In genomic region chr7:127550247-127550646, GRCh38 we compare ENCODE assay signal across 21 cellular contexts. TPM values are rescaled to one million over a fixed set of nuclear protein-coding genes. Genes with fewer than 3 reads are reported as not detected.
DNase-seq lines count a peak whose midpoint lies in the region; ATAC-seq and TF ChIP-seq lines count a peak whose summit lies in the region.
"Had no signal": no experiment of that assay in that cellular context is flagged by ENCODE, and none has a peak within 500 bp of the region (broad histone marks: within the 10 kb centered on the region; RNA-seq: fewer than 3 reads in every experiment).

No MANE protein-coding gene starts in this region.

- no peaks in the 10 kb centered on the region for H3K4me1 Mint-ChIP-seq in GM23338
- H3K4me1 Mint-ChIP-seq: activated CD4-positive, alpha-beta T cell treated with anti-CD3 and anti-CD28 coated beads for 36 hours; central memory CD8-positive, alpha-beta T cell; stimulated activated effector memory CD8-positive, alpha-beta T cell treated with anti-CD3 and anti-CD28 coated beads, Interleukin-12 subunit alpha, Interleukin-12 subunit beta, amount 100 ng/mL, for 72 hours had no signal

- CTCF ChIA-PET in AG04449 (lab: Yijun Ruan, JAX) (no interaction called here), Panc1 (lab: Charles Lee) (no interaction called here)

- no peak overlapping the region for H3K4me3 Mint-ChIP-seq in GM23338
- H3K4me3 Mint-ChIP-seq: activated CD4-positive, alpha-beta T cell treated with anti-CD3 and anti-CD28 coated beads for 36 hours; activated naive CD8-positive, alpha-beta T cell; central memory CD8-positive, alpha-beta T cell; stimulated activated effector memory CD8-positive, alpha-beta T cell treated with anti-CD3 and anti-CD28 coated beads, Interleukin-12 subunit alpha, Interleukin-12 subunit beta, amount 100 ng/mL, for 72 hours had no signal

- no peaks in the 10 kb centered on the region for H3K9me2 ChIP-seq in GM23338 (ENCODE audit: insufficient read depth)

- TF ChIP-seq POLR2A in thyroid gland (IDR thresholded peaks at IDR 0.05), result no peak

- TF ChIP-seq CTCF in AG04449 (IDR thresholded peaks at IDR 0.05; ENCODE audit: insufficient read depth, low read length, missing control alignments) (peak; percentile 10), GM23338 (conservative IDR thresholded peaks at IDR 0.05; ENCODE audit: low read depth in 2 of 2) (peak; percentile 35 to 42; a peak in 3 of 4 replicates), Panc1 (IDR thresholded peaks at IDR 0.05) (peak; percentile 28; the same call in 1 of the 2 replicates), fibroblast of the aortic adventitia (IDR thresholded peaks at IDR 0.05; ENCODE audit: insufficient read depth, low read length) (peak; percentile 19), GM13977 (IDR thresholded peaks at IDR 0.05; ENCODE audit: extremely low read depth, insufficient read depth, missing control alignments) (no peak), thyroid gland (IDR thresholded peaks at IDR 0.05) (peak in 1 of 6 experiments; percentile 12)

- H3K4me2 ChIP-seq in GM23338, result no peak overlapping the region
- H3K4me2 ChIP-seq: BLaER1 had no signal

- H3K4me1 ChIP-seq in GM23338 (ENCODE audit: insufficient read depth), result no peaks in the 10 kb centered on the region
- H3K4me1 ChIP-seq in Panc1 (ENCODE audit: control insufficient read depth, insufficient read depth, low read length), result no peaks in the 10 kb centered on the region
- H3K4me1 ChIP-seq in thyroid gland, result peaks cover 0 to 3% of the 10 kb centered on the region in 2 donors
- H3K4me1 ChIP-seq: BLaER1, upper lobe of left lung had no signal

- ATAC-seq in GM23338, result no peak
- ATAC-seq in Panc1, result no peak
- ATAC-seq: activated CD4-positive, alpha-beta T cell treated with anti-CD3 and anti-CD28 coated beads for 36 hours; stimulated activated effector memory CD8-positive, alpha-beta T cell treated with anti-CD3 and anti-CD28 coated beads, Interleukin-12 subunit alpha, Interleukin-12 subunit beta, amount 100 ng/mL, for 72 hours had no signal

- intact Hi-C loops in Panc1 (cut with micrococcal nuclease; ENCODE audit: unreplicated experiment), result no loop called here
- intact Hi-C loops in thyroid gland (cut with DNase I), result no loop called here

- no TSS peak for BruUV-seq in Panc1 (replicated peaks; lab: Mats Ljungman, UMichigan)

- no peak overlapping the region for H3K27ac Mint-ChIP-seq in GM23338
- H3K27ac Mint-ChIP-seq: activated CD4-positive, alpha-beta T cell treated with anti-CD3 and anti-CD28 coated beads for 36 hours; activated naive CD8-positive, alpha-beta T cell; stimulated activated effector memory CD8-positive, alpha-beta T cell treated with anti-CD3 and anti-CD28 coated beads, Interleukin-12 subunit alpha, Interleukin-12 subunit beta, amount 100 ng/mL, for 72 hours had no signal

- no peaks in the 10 kb centered on the region for H3K9me3 ChIP-seq in Panc1 (ENCODE audit: control insufficient read depth, insufficient read depth, low read depth, low read length)
- no peaks in the 10 kb centered on the region for H3K9me3 ChIP-seq in thyroid gland
- H3K9me3 ChIP-seq: neutrophil had no signal

- H3K27ac ChIP-seq in GM23338 (ENCODE audit: low read depth) (no peak overlapping the region), Panc1 (ENCODE audit: low read length) (no peak overlapping the region), thyroid gland (no peak overlapping the region)
- H3K27ac ChIP-seq: BLaER1, neutrophil, upper lobe of left lung had no signal

- POLR2A ChIA-PET in AG04449 (lab: Yijun Ruan, JAX), result no interaction called here
- POLR2A ChIA-PET in Panc1 (lab: Charles Lee), result no interaction called here

- H3K36me3 Mint-ChIP-seq in GM23338 (ENCODE audit: low read depth), result peaks cover 3% of the 10 kb centered on the region
- H3K36me3 Mint-ChIP-seq: stimulated activated effector memory CD8-positive, alpha-beta T cell treated with anti-CD3 and anti-CD28 coated beads, Interleukin-12 subunit alpha, Interleukin-12 subunit beta, amount 100 ng/mL, for 72 hours had no signal

- H3K9me3 Mint-ChIP-seq in GM23338, result peaks cover 25% of the 10 kb centered on the region
- H3K9me3 Mint-ChIP-seq: central memory CD8-positive, alpha-beta T cell had no signal

- no peaks in the 10 kb centered on the region for H3F3A ChIP-seq in GM23338 (replicated peaks; ENCODE audit: low read depth)

- 47 to 50% methylated on average over 1 of the region's 1 CpG for WGBS in thyroid gland, 2 donors

- H3K36me3 ChIP-seq in GM23338 (ENCODE audit: insufficient read depth), result no peaks in the 10 kb centered on the region; the same call in 1 of the 2 replicates
- no peaks in the 10 kb centered on the region for H3K36me3 ChIP-seq in Panc1 (ENCODE audit: control insufficient read depth, insufficient read depth, low read length)
- H3K36me3 ChIP-seq in thyroid gland, result no peaks in the 10 kb centered on the region
- H3K36me3 ChIP-seq: BLaER1, neutrophil, upper lobe of left lung had no signal

- no peak overlapping the region for H3K4me3 ChIP-seq in AG04449 (ENCODE audit: low read depth, low read length)
- no peak overlapping the region for H3K4me3 ChIP-seq in GM23338
- H3K4me3 ChIP-seq in Panc1 (ENCODE audit: low read depth in 2 of 2, low read length in 2 of 2), result no peak overlapping the region
- H3K4me3 ChIP-seq in fibroblast of the aortic adventitia (ENCODE audit: low read depth, low read length), result no peak overlapping the region
- no peak overlapping the region for H3K4me3 ChIP-seq in thyroid gland (replicated peaks in 1 of 3)
- H3K4me3 ChIP-seq: BLaER1, upper lobe of left lung had no signal

- H2AFZ ChIP-seq in GM23338, result no peak overlapping the region

- H3K27me3 ChIP-seq in GM23338 (ENCODE audit: insufficient read depth) (no peaks in the 10 kb centered on the region), Panc1 (ENCODE audit: control insufficient read depth, insufficient read depth, low read length) (no peaks in the 10 kb centered on the region), thyroid gland (no peaks in the 10 kb centered on the region)
- H3K27me3 ChIP-seq: BLaER1, upper lobe of left lung had no signal

- H4K20me1 ChIP-seq in GM23338 (replicated peaks; ENCODE audit: insufficient read depth), result no peaks in the 10 kb centered on the region
- H4K20me1 ChIP-seq: BLaER1 had no signal

- H3K27me3 Mint-ChIP-seq in GM23338 (ENCODE audit: insufficient read depth, low read depth, poor library complexity), result peaks cover 3% of the 10 kb centered on the region

- H3K79me2 ChIP-seq in GM23338 (replicated peaks; ENCODE audit: insufficient read depth), result no peaks in the 10 kb centered on the region

- DNase-seq in AG04449 (ENCODE audit: low read depth, low spot score), result no peak
- peak; percentile 27 for DNase-seq in GM23338 (ENCODE audit: low spot score)
- no peak for DNase-seq in Panc1 (ENCODE audit: low read depth, low spot score)
- no peak for DNase-seq in fibroblast of the aortic adventitia (ENCODE audit: low read depth)
- DNase-seq in NCI-H2081 treated with DMSO at 0.1 percent for 48 hours (lab: John Stamatoyannopoulos, UW), result no peak
- DNase-seq in GM13977 (ENCODE audit: low spot score), result no peak
- DNase-seq in GM19240 (ENCODE audit: insufficient read length, low spot score), result no peak
- no peak for DNase-seq in thyroid gland
- DNase-seq: activated CD4-positive, alpha-beta T cell treated with anti-CD3 and anti-CD28 coated beads for 36 hours; activated T-cell treated with anti-CD3 and anti-CD28 coated beads for 4 hours; mesendoderm; NCI-H1930; NK-92 treated with Interleukin-12 subunit alpha and Interleukin-12 subunit beta, amount 100 ng/mL, for 24 hours; SHP77; T-helper 9 cell; upper lobe of left lung had no signal

- in situ Hi-C loops in Panc1 (cut with HindIII; ENCODE audit: low pct_unique_long_range_greater_than_20kb, low sequenced_read_pairs) (no loop called here), GM13977 (cut with MboI; ENCODE audit: low pct_unique_long_range_greater_than_20kb, low sequenced_read_pairs, unreplicated experiment) (no loop called here)

TF ChIP-seq in GM23338, 12 proteins besides CTCF, POLR2A, EP300 and RAD21 (continues in another document):
- no peak for TF ChIP-seq POLR2AphosphoS5 (IDR thresholded peaks at IDR 0.05; ENCODE audit: low read depth)

RNA-seq across cellular contexts. Expression of gene GCC1, which starts 35.1 kb away (rescaled TPM):
- 17.6 and 21.1 TPM in 2 replicates for total RNA-seq in GM23338 (2014; rRNA removed; shearing (Covaris generic))
- 2.4 and 3.2 TPM in 2 replicates for polyA plus RNA-seq in GM23338 (2016; fragmentation: Nextera tagmentation; extraction: Ambion mirVana)
- 19.1 TPM for total RNA-seq in Panc1 (2021; ENCODE audit: unreplicated experiment)
- 15.0 TPM for polyA plus RNA-seq in Panc1 (2012; ENCODE audit: insufficient read length)
- total RNA-seq in fibroblast of the aortic adventitia (ENCODE audit: low replicate concordance), result 16.1 and 27.7 TPM in 2 replicates
- 10 to 100 TPM; 15.2 to 19.7 (median 18.0) TPM for total RNA-seq in thyroid gland

RNA-seq across cellular contexts. Expression of gene ARF5, which starts 38.0 kb away (rescaled TPM):
- 196 TPM in 2 replicates for total RNA-seq in GM23338 (2014; rRNA removed; shearing (Covaris generic))
- polyA plus RNA-seq in GM23338 (2016; fragmentation: Nextera tagmentation; extraction: Ambion mirVana), result 201 and 206 TPM in 2 replicates
- total RNA-seq in Panc1 (2021; ENCODE audit: unreplicated experiment) (155 TPM), fibroblast of the aortic adventitia (ENCODE audit: low replicate concordance) (43.6 and 105 TPM in 2 replicates), thyroid gland (100 to 1,000 TPM; 156 to 246 (median 178) TPM)
- 271 TPM for polyA plus RNA-seq in Panc1 (2012; ENCODE audit: insufficient read length)

RNA-seq across cellular contexts. Expression of gene FSCN3, which starts 43.3 kb away (rescaled TPM):
- total RNA-seq in GM23338 (2014; rRNA removed; shearing (Covaris generic)), result 0.31 and 3.5 TPM in 2 replicates
- 0.87 TPM in 1 of 2 replicates, not detected in the other for polyA plus RNA-seq in GM23338 (2016; fragmentation: Nextera tagmentation; extraction: Ambion mirVana)
- total RNA-seq in Panc1 (2021; ENCODE audit: unreplicated experiment), result 1.1 TPM
- polyA plus RNA-seq in Panc1 (2012; ENCODE audit: insufficient read length), result not detected
- 3.6 and 3.9 TPM in 2 replicates for total RNA-seq in fibroblast of the aortic adventitia (ENCODE audit: low replicate concordance)
- 1 to 10 TPM in 1 of 4 donors, under 1 TPM in 1, not detected in 2; 0.67 to 3.2 TPM for total RNA-seq in thyroid gland
